8 cellular contexts compared by ENCODE assay signal in genomic region chr15:40160689-40161688, GRCh38. TPM values are rescaled to one million over a fixed set of nuclear protein-coding genes. Genes with fewer than 3 reads are reported as not detected.
DNase-seq lines count a peak whose midpoint lies in the region; ATAC-seq and TF ChIP-seq lines count a peak whose summit lies in the region.

Gene BUB1B (plus strand): TSS chr15:40161069. CDS start chr15:40161221, 152 bp downstream.

- TF ChIP-seq EP300 in Ishikawa (IDR thresholded peaks at IDR 0.05; ENCODE audit: borderline replicate concordance): no peak

- DNase-seq in DMS153 treated with DMSO at 0.1 percent for 48 hours (lab: John Stamatoyannopoulos, UW; ENCODE audit: unreplicated experiment): peak; percentile 72
- peak; percentile 97 for DNase-seq in OCI-M1 (lab: John Stamatoyannopoulos, UW)
- DNase-seq in activated T-cell treated with anti-CD3 and anti-CD28 coated beads for 1 hour (ENCODE audit: low read depth): peak; percentile 85
- peak; percentile 75 to 81 for DNase-seq in stimulated activated CD8-positive, alpha-beta memory T cell treated with anti-CD3 and anti-CD28 coated beads, Interleukin-4, amount 100 ng/mL, for 4 hours (ENCODE audit: low read depth in 2 of 2, low spot score in 1 of 2)

- H3K9ac ChIP-seq in mucosa of stomach (ENCODE audit: low read length): no peak within 1 kb of the TSS

- WGBS in esophagus, 2 donors: 2% methylated on average over 54 of the region's 54 CpGs

- peaks cover 4 to 6% of the 10 kb centered on the region in 2 donors for H3K4me1 ChIP-seq in esophagus (ENCODE audit: control insufficient read depth in 2 of 2, insufficient read depth in 2 of 2, low read length in 1 of 2)
- peaks cover 13% of the 10 kb centered on the region for H3K4me1 ChIP-seq in mucosa of stomach (ENCODE audit: control insufficient read depth, insufficient read depth, low read length)

- H3K27me3 ChIP-seq in esophagus (ENCODE audit: control insufficient read depth in 1 of 2, insufficient read depth in 2 of 2, low read length in 2 of 2) (no peaks in the 10 kb centered on the region), mucosa of stomach (ENCODE audit: control insufficient read depth, insufficient read depth, low read length) (no peaks in the 10 kb centered on the region)

- no peak within 1 kb of the TSS for H3K27ac ChIP-seq in esophagus (ENCODE audit: low read depth in 2 of 2, low read length in 1 of 2)

- ATAC-seq in GM21576 (IDR thresholded peaks at IDR 0.05; ENCODE audit: unreplicated experiment): peak; percentile 86

- no peaks in the 10 kb centered on the region for H3K9me3 ChIP-seq in esophagus (ENCODE audit: control insufficient read depth in 2 of 2, insufficient read depth in 1 of 2, low read depth in 1 of 2, low read length in 1 of 2)
- no peaks in the 10 kb centered on the region for H3K9me3 ChIP-seq in mucosa of stomach (ENCODE audit: control insufficient read depth, low read length)

- TF ChIP-seq RAD21 in Ishikawa (IDR thresholded peaks at IDR 0.05; ENCODE audit: low read depth): peak; percentile 2; the same call in 1 of the 2 replicates

- H3K36me3 ChIP-seq in esophagus (ENCODE audit: control insufficient read depth in 2 of 2, insufficient read depth in 2 of 2, low read length in 1 of 2): no peaks in the 10 kb centered on the region
- H3K36me3 ChIP-seq in mucosa of stomach (ENCODE audit: control insufficient read depth, insufficient read depth, low read length): no peaks in the 10 kb centered on the region

- peak within 1 kb of the TSS; percentile 79 to 84 for H3K4me3 ChIP-seq in esophagus (ENCODE audit: low read depth in 1 of 2, low read length in 2 of 2)
- peak within 1 kb of the TSS; percentile 60 for H3K4me3 ChIP-seq in mucosa of stomach (ENCODE audit: low read length)

TF ChIP-seq in Ishikawa, 13 proteins besides CTCF, POLR2A, EP300 and RAD21:
- TF ChIP-seq FOXM1 (IDR thresholded peaks at IDR 0.05; ENCODE audit: borderline replicate concordance, low read depth): peak; percentile 90; the same call in 1 of the 2 replicates
- TF ChIP-seq NFIC (IDR thresholded peaks at IDR 0.05): peak; percentile 73
- peak; percentile 70 for TF ChIP-seq TEAD4 (IDR thresholded peaks at IDR 0.05)
- TF ChIP-seq REST (IDR thresholded peaks at IDR 0.05; ENCODE audit: low read depth): no peak
- TF ChIP-seq MAX (IDR thresholded peaks at IDR 0.05): peak; percentile 89
- TF ChIP-seq TAF1 (IDR thresholded peaks at IDR 0.05; ENCODE audit: low read depth): peak; percentile 88
- peak; percentile 65; the same call in 1 of the 2 replicates for TF ChIP-seq ZBTB7A (IDR thresholded peaks at IDR 0.05; ENCODE audit: low read depth)
- TF ChIP-seq YY1 (IDR thresholded peaks at IDR 0.05; ENCODE audit: low read depth): peak; percentile 89
- peak; percentile 87 for TF ChIP-seq TCF12 (IDR thresholded peaks at IDR 0.05; ENCODE audit: low read depth)
- TF ChIP-seq EGR1 (IDR thresholded peaks at IDR 0.05): no peak
- TF ChIP-seq USF1 (IDR thresholded peaks at IDR 0.05): peak; percentile 9
- peak; percentile 71 for TF ChIP-seq CREB1 (IDR thresholded peaks at IDR 0.05; ENCODE audit: low read depth)
- no peak; the same call in 1 of the 2 replicates for TF ChIP-seq CEBPB (IDR thresholded peaks at IDR 0.05)
TF ChIP-seq in Ishikawa: peak in this region for 10.

RNA-seq across cellular contexts. Expression of gene BUB1B, which starts in this region (rescaled TPM):
- polyA plus RNA-seq in esophagus: 1 to 10 TPM; 4.3 to 5.8 TPM
